17 cellular contexts compared by ENCODE assay signal in the genomic region with DNA sequence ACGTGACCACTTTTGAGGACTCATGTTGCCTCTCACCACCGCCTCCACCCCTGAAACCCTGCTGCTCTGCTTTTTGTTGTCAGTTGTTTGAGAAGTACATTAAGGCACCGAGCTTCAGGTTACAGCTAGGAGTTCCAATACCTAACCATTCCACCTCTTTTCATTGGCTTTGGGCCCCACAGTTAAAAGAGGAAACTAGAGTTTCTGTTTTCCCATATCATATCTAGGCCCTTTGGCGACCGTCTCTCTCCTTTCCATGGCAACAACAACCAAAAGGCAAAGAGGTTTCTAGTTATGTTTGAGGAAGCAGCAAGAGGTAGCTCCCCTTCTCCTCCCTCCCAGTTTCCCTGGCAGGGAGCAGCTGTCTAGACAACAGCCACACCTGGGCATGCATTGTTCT. TPM values are rescaled to one million over a fixed set of nuclear protein-coding genes. Genes with fewer than 3 reads are reported as not detected.
DNase-seq lines count a peak whose midpoint lies in the region; ATAC-seq, FAIRE-seq and TF ChIP-seq lines count a peak whose summit lies in the region.
"Had no signal": no experiment of that assay in that cellular context is flagged by ENCODE, and none has a peak within 500 bp of the region (broad histone marks: within the 10 kb centered on the region; RNA-seq: fewer than 3 reads in every experiment).

No MANE protein-coding gene starts in this region.

- CTCF ChIA-PET in K562 (lab: Yijun Ruan, JAX; ENCODE audit: low intra/inter-chr PET ratio), result no interaction called here

- H3K27me3 ChIP-seq in K562 (ENCODE audit: control insufficient read depth in 2 of 2, insufficient read depth in 2 of 2, low read length in 2 of 2), result peaks cover 3% of the 10 kb centered on the region in 2 experiments; a peak in 4 of 5 replicates

- intact Hi-C loops in K562 (cut with micrococcal nuclease), result no loop called here

- ATAC-seq in K562 (peak; percentile 62), GM18909 (IDR thresholded peaks at IDR 0.05; ENCODE audit: poor library complexity, unreplicated experiment) (no peak), HG02870 (IDR thresholded peaks at IDR 0.05; ENCODE audit: unreplicated experiment) (no peak)
- ATAC-seq: activated naive CD8-positive, alpha-beta T cell treated with anti-CD3 and anti-CD28 coated beads, Interleukin-2, amount 50 U/mL, for 24 hours; mucosa of descending colon; Right ventricle myocardium inferior had no signal

- H3K4me2 ChIP-seq in K562 (ENCODE audit: insufficient read depth, low read length), result peak overlapping the region; percentile 38

- H3K4me1 ChIP-seq in K562 (replicated peaks in 1 of 2; ENCODE audit: control insufficient read depth in 2 of 2, insufficient read depth in 2 of 2, low read length in 2 of 2), result peaks cover 18 to 34% of the 10 kb centered on the region in 2 experiments
- H3K4me1 ChIP-seq: prostate gland had no signal

- in situ Hi-C loops in K562 (cut with MboI), result no loop called here

- H3K9me1 ChIP-seq in K562 (ENCODE audit: control insufficient read depth, insufficient read depth, low read length), result no peaks in the 10 kb centered on the region

- H3K4me3 ChIP-seq in K562, result no peak overlapping the region
- H3K4me3 ChIP-seq: mucosa of descending colon, prostate gland had no signal

- peak; percentile 97 for DNase-seq in DMS153 (lab: John Stamatoyannopoulos, UW)
- DNase-seq in NCI-H1092 (lab: John Stamatoyannopoulos, UW), result peak; percentile 83
- DNase-seq in NCI-H2227 treated with DMSO at 0.1 percent for 48 hours (lab: John Stamatoyannopoulos, UW), result peak; percentile 67
- DNase-seq in K562 (ENCODE audit: extremely low read depth in 1 of 4, low spot score in 3 of 4), result peak in 2 of 4 experiments; percentile 35 to 59
- DNase-seq in COLO829 (ENCODE audit: low spot score), result no peak
- no peak for DNase-seq in NCI-H526 treated with DMSO at 0.1 percent for 48 hours (lab: John Stamatoyannopoulos, UW)
- DNase-seq: activated naive CD8-positive, alpha-beta T cell treated with anti-CD3 and anti-CD28 coated beads, Interleukin-2, amount 50 U/mL, for 24 hours; activated T-cell treated with anti-CD3 and anti-CD28 coated beads for 4 hours; DND-41; HCEC 1CT; mucosa of descending colon; NCI-H446; WERI-Rb-1 had no signal

- TF ChIP-seq RAD21 in K562 (CRISPR knock-in tag; conservative IDR thresholded peaks at IDR 0.05 in 1 of 2, IDR thresholded peaks at IDR 0.05 in 1 of 2), result no peak

- peak; percentile 44 for FAIRE-seq in K562 (lab: Jason Lieb, UNC)

- no TSS peak for BruUV-seq in K562 (replicated peaks; lab: Mats Ljungman, UMichigan)

- no peaks in the 10 kb centered on the region for H3K9me3 ChIP-seq in K562 (replicated peaks; ENCODE audit: control insufficient read depth, insufficient read depth, low read depth, low read length)
- H3K9me3 ChIP-seq: mucosa of descending colon, prostate gland had no signal

- no peaks in the 10 kb centered on the region for H3K36me3 ChIP-seq in K562 (ENCODE audit: control insufficient read depth, insufficient read depth, low read length)
- H3K36me3 ChIP-seq: prostate gland, WERI-Rb-1 had no signal

- peak overlapping the region in 1 of 2 experiments; percentile 7; a peak in 1 of 4 replicates for H3K9ac ChIP-seq in K562 (ENCODE audit: insufficient read depth in 1 of 2, low read depth in 2 of 2, low read length in 2 of 2)

- peak overlapping the region; percentile 83 for H2AFZ ChIP-seq in K562 (ENCODE audit: low read depth, low read length)

- POLR2A ChIA-PET in K562 (lab: Yijun Ruan, JAX), result interaction anchor here (0.9 to 2.4 kb wide), 5 partner anchors 9 to 48 kb away, joined by 4 to 7 read pairs (median 6); a partner anchor contains a TSS

- peak overlapping the region; percentile 22; the same call in 2 of the 3 replicates for H3K27ac ChIP-seq in K562 (ENCODE audit: extremely low read depth, low read depth, low read length)
- H3K27ac ChIP-seq: prostate gland, WERI-Rb-1 had no signal

- TF ChIP-seq POLR2A in K562 (conservative IDR thresholded peaks at IDR 0.05), result no peak

- WGBS in K562 (ENCODE audit: insufficient coverage, low coverage, missing lambda C conversion rate), result 2% methylated on average over 5 of the region's 5 CpGs

- TF ChIP-seq CTCF in K562 (IDR thresholded peaks at IDR 0.05 in 2 of 3, conservative IDR thresholded peaks at IDR 0.05 in 1 of 3; ENCODE audit: insufficient read depth in 2 of 3, low read depth in 1 of 3, low read length in 3 of 3), result no peak

- no peaks in the 10 kb centered on the region for H3K79me2 ChIP-seq in K562 (ENCODE audit: control insufficient read depth, insufficient read depth, low read length)

- no peak for TF ChIP-seq EP300 in K562 (IDR thresholded peaks at IDR 0.05; ENCODE audit: low read length)

- no peaks in the 10 kb centered on the region for H4K20me1 ChIP-seq in K562 (replicated peaks; ENCODE audit: control insufficient read depth, insufficient read depth, low read length)

RNA-seq across cellular contexts. Expression of a gene that starts 5.9 kb away (rescaled TPM):
- total RNA-seq in K562 (2011; cell fraction: chromatin; rRNA removed; ENCODE audit: low replicate concordance), result not detected in 2 replicates
- not detected in 2 replicates for total RNA-seq in K562 (2011; cell fraction: nucleolus; rRNA removed)
- total RNA-seq in K562 (2011; cell fraction: nucleoplasm; rRNA removed), result not detected in 2 replicates
- total RNA-seq in K562 (2014; rRNA removed) (0.12 and 0.14 TPM in 2 replicates), K562 (2014; rRNA removed; fragmentation: Illumina TruSeq; extraction: Trizol) (0.07 TPM in 1 of 2 replicates, not detected in the other), K562 (2015; rRNA removed; fragmentation: Illumina TruSeq; extraction: Trizol) (0.08 TPM in 1 of 2 replicates, not detected in the other), K562 (2021) (0.07 TPM in 1 of 2 replicates, not detected in the other)
- polyA plus RNA-seq in K562 (2011; rRNA removed) (not detected in 2 replicates), K562 (2014; fragmentation: Illumina TruSeq; extraction: Trizol) (0.07 TPM in 1 of 2 replicates, not detected in the other), K562 (2014; fragmentation: Nextera tagmentation; extraction: Ambion mirVana) (not detected), K562 (2014; rRNA removed) (0.07 TPM in 1 of 2 replicates, not detected in the other)
- polyA plus RNA-seq in K562 (2011; cell fraction: cytosol; rRNA removed), result 0.04 TPM in 1 of 2 replicates, not detected in the other
- polyA plus RNA-seq in K562 (2011; cell fraction: nucleus; rRNA removed), result 0.04 TPM in 1 of 2 replicates, not detected in the other
- 0.07 and 0.08 TPM in 2 replicates for polyA plus RNA-seq in K562 (2012)
- not detected in 2 replicates for polyA minus RNA-seq in K562 (2011; rRNA and poly(A)+ RNA removed)
- not detected in 2 replicates for polyA minus RNA-seq in K562 (2011; cell fraction: cytosol; rRNA and poly(A)+ RNA removed)
- not detected in 2 replicates for polyA minus RNA-seq in K562 (2011; cell fraction: nucleus; rRNA and poly(A)+ RNA removed)

RNA-seq across cellular contexts. Expression of a gene that starts 20.9 kb away (rescaled TPM):
- 64.2 and 113 TPM in 2 replicates for total RNA-seq in K562 (2011; cell fraction: chromatin; rRNA removed; ENCODE audit: low replicate concordance)
- total RNA-seq in K562 (2011; cell fraction: nucleolus; rRNA removed), result 40.4 and 44.0 TPM in 2 replicates
- total RNA-seq in K562 (2011; cell fraction: nucleoplasm; rRNA removed), result 64.8 and 79.1 TPM in 2 replicates
- total RNA-seq in K562 (2014; rRNA removed), result 7.9 and 10.4 TPM in 2 replicates
- 6.0 and 6.9 TPM in 2 replicates for total RNA-seq in K562 (2014; rRNA removed; fragmentation: Illumina TruSeq; extraction: Trizol)
- 7.4 and 7.5 TPM in 2 replicates for total RNA-seq in K562 (2015; rRNA removed; fragmentation: Illumina TruSeq; extraction: Trizol)
- 15.7 and 17.7 TPM in 2 replicates for total RNA-seq in K562 (2021)
- polyA plus RNA-seq in K562 (2011; rRNA removed), result 8.5 and 16.5 TPM in 2 replicates
- polyA plus RNA-seq in K562 (2011; cell fraction: cytosol; rRNA removed), result 14.3 and 15.1 TPM in 2 replicates
- polyA plus RNA-seq in K562 (2011; cell fraction: nucleus; rRNA removed), result 72.5 and 78.3 TPM in 2 replicates
- 16.7 and 21.4 TPM in 2 replicates for polyA plus RNA-seq in K562 (2012)
- 22.6 and 25.6 TPM in 2 replicates for polyA plus RNA-seq in K562 (2014; fragmentation: Illumina TruSeq; extraction: Trizol)
- 1 to 10 TPM; 1.1 to 1.5 TPM for polyA plus RNA-seq in K562 (2014; fragmentation: Nextera tagmentation; extraction: Ambion mirVana)
- 14.3 and 16.2 TPM in 2 replicates for polyA plus RNA-seq in K562 (2014; rRNA removed)
- 6.3 and 7.1 TPM in 2 replicates for polyA minus RNA-seq in K562 (2011; rRNA and poly(A)+ RNA removed)
- 10.6 and 12.4 TPM in 2 replicates for polyA minus RNA-seq in K562 (2011; cell fraction: cytosol; rRNA and poly(A)+ RNA removed)
- 10.9 and 17.9 TPM in 2 replicates for polyA minus RNA-seq in K562 (2011; cell fraction: nucleus; rRNA and poly(A)+ RNA removed)

RNA-seq across cellular contexts. Expression of a gene that starts 30.1 kb away (rescaled TPM):
- total RNA-seq in K562 (2011; cell fraction: chromatin; rRNA removed; ENCODE audit: low replicate concordance), result 0.25 and 1.3 TPM in 2 replicates
- 0.39 and 0.83 TPM in 2 replicates for total RNA-seq in K562 (2011; cell fraction: nucleolus; rRNA removed)
- 0.59 and 0.99 TPM in 2 replicates for total RNA-seq in K562 (2011; cell fraction: nucleoplasm; rRNA removed)
- total RNA-seq in K562 (2014; rRNA removed) (0.05 TPM in 1 of 2 replicates, not detected in the other), K562 (2014; rRNA removed; fragmentation: Illumina TruSeq; extraction: Trizol) (0.11 and 0.35 TPM in 2 replicates), K562 (2015; rRNA removed; fragmentation: Illumina TruSeq; extraction: Trizol) (0.08 and 0.14 TPM in 2 replicates), K562 (2021) (0.09 and 0.20 TPM in 2 replicates)
- polyA plus RNA-seq in K562 (2011; rRNA removed) (0.14 and 0.26 TPM in 2 replicates), K562 (2014; fragmentation: Illumina TruSeq; extraction: Trizol) (0.06 and 0.09 TPM in 2 replicates), K562 (2014; fragmentation: Nextera tagmentation; extraction: Ambion mirVana) (under 1 TPM; 0.08 TPM), K562 (2014; rRNA removed) (0.01 and 0.65 TPM in 2 replicates)
- polyA plus RNA-seq in K562 (2011; cell fraction: cytosol; rRNA removed), result 0.04 and 0.09 TPM in 2 replicates
- polyA plus RNA-seq in K562 (2011; cell fraction: nucleus; rRNA removed), result 0.60 and 0.87 TPM in 2 replicates
- 0.14 and 0.21 TPM in 2 replicates for polyA plus RNA-seq in K562 (2012)
- 0.06 TPM in 1 of 2 replicates, not detected in the other for polyA minus RNA-seq in K562 (2011; rRNA and poly(A)+ RNA removed)
- not detected in 2 replicates for polyA minus RNA-seq in K562 (2011; cell fraction: cytosol; rRNA and poly(A)+ RNA removed)
- 0.13 TPM in 1 of 2 replicates, not detected in the other for polyA minus RNA-seq in K562 (2011; cell fraction: nucleus; rRNA and poly(A)+ RNA removed)

RNA-seq across cellular contexts. Expression of a gene that starts 34.3 kb away (rescaled TPM):
- total RNA-seq in K562 (2011; cell fraction: chromatin; rRNA removed; ENCODE audit: low replicate concordance), result 6.2 and 12.7 TPM in 2 replicates
- 9.2 and 11.2 TPM in 2 replicates for total RNA-seq in K562 (2011; cell fraction: nucleolus; rRNA removed)
- 8.9 and 9.3 TPM in 2 replicates for total RNA-seq in K562 (2011; cell fraction: nucleoplasm; rRNA removed)
- total RNA-seq in K562 (2014; rRNA removed), result 6.8 and 9.9 TPM in 2 replicates
- total RNA-seq in K562 (2014; rRNA removed; fragmentation: Illumina TruSeq; extraction: Trizol), result 4.5 and 5.5 TPM in 2 replicates
- total RNA-seq in K562 (2015; rRNA removed; fragmentation: Illumina TruSeq; extraction: Trizol), result 4.2 and 5.2 TPM in 2 replicates
- total RNA-seq in K562 (2021), result 6.1 and 7.2 TPM in 2 replicates
- polyA plus RNA-seq in K562 (2011; rRNA removed), result 10.0 and 11.4 TPM in 2 replicates
- 12.3 and 14.2 TPM in 2 replicates for polyA plus RNA-seq in K562 (2011; cell fraction: cytosol; rRNA removed)
- 23.3 and 33.1 TPM in 2 replicates for polyA plus RNA-seq in K562 (2011; cell fraction: nucleus; rRNA removed)
- polyA plus RNA-seq in K562 (2012), result 7.8 and 14.5 TPM in 2 replicates
- polyA plus RNA-seq in K562 (2014; fragmentation: Illumina TruSeq; extraction: Trizol), result 7.6 and 8.3 TPM in 2 replicates
- polyA plus RNA-seq in K562 (2014; fragmentation: Nextera tagmentation; extraction: Ambion mirVana), result 1 to 10 TPM; 2.1 to 3.1 TPM
- 7.8 and 10.7 TPM in 2 replicates for polyA plus RNA-seq in K562 (2014; rRNA removed)
- 2.7 and 3.4 TPM in 2 replicates for polyA minus RNA-seq in K562 (2011; rRNA and poly(A)+ RNA removed)
- polyA minus RNA-seq in K562 (2011; cell fraction: cytosol; rRNA and poly(A)+ RNA removed), result 2.9 and 5.9 TPM in 2 replicates
- 2.7 and 3.3 TPM in 2 replicates for polyA minus RNA-seq in K562 (2011; cell fraction: nucleus; rRNA and poly(A)+ RNA removed)

RNA-seq across cellular contexts. Expression of a gene that starts 38.7 kb away (rescaled TPM):
- 12.2 and 19.4 TPM in 2 replicates for total RNA-seq in K562 (2011; cell fraction: chromatin; rRNA removed; ENCODE audit: low replicate concordance)
- 6.8 and 8.4 TPM in 2 replicates for total RNA-seq in K562 (2011; cell fraction: nucleolus; rRNA removed)
- 14.8 and 21.1 TPM in 2 replicates for total RNA-seq in K562 (2011; cell fraction: nucleoplasm; rRNA removed)
- total RNA-seq in K562 (2014; rRNA removed) (13.2 and 18.8 TPM in 2 replicates), K562 (2014; rRNA removed; fragmentation: Illumina TruSeq; extraction: Trizol) (16.9 and 18.1 TPM in 2 replicates), K562 (2015; rRNA removed; fragmentation: Illumina TruSeq; extraction: Trizol) (18.5 and 18.6 TPM in 2 replicates), K562 (2021) (18.9 and 21.2 TPM in 2 replicates)
- polyA plus RNA-seq in K562 (2011; rRNA removed) (60.0 and 60.3 TPM in 2 replicates), K562 (2014; fragmentation: Illumina TruSeq; extraction: Trizol) (24.6 and 26.3 TPM in 2 replicates), K562 (2014; fragmentation: Nextera tagmentation; extraction: Ambion mirVana) (10 to 100 TPM; 42.3 to 52.7 TPM), K562 (2014; rRNA removed) (21.7 and 23.4 TPM in 2 replicates)
- polyA plus RNA-seq in K562 (2011; cell fraction: cytosol; rRNA removed), result 22.5 and 45.5 TPM in 2 replicates
- 18.3 and 30.9 TPM in 2 replicates for polyA plus RNA-seq in K562 (2011; cell fraction: nucleus; rRNA removed)
- polyA plus RNA-seq in K562 (2012), result 26.1 and 28.8 TPM in 2 replicates
- polyA minus RNA-seq in K562 (2011; rRNA and poly(A)+ RNA removed), result 18.8 and 21.3 TPM in 2 replicates
- 10.7 and 11.7 TPM in 2 replicates for polyA minus RNA-seq in K562 (2011; cell fraction: cytosol; rRNA and poly(A)+ RNA removed)
- 5.0 and 6.7 TPM in 2 replicates for polyA minus RNA-seq in K562 (2011; cell fraction: nucleus; rRNA and poly(A)+ RNA removed)

Comparison
In these comparisons a context has a peak if more than half of its experiments do, and no peak if none do; other contexts are left out.
1. DNase-seq: peak in DMS153 (single experiment), NCI-H1092 (single experiment) and NCI-H2227 treated with DMSO at 0.1 percent for 48 hours (single experiment); none in COLO829 (single experiment) and NCI-H526 treated with DMSO at 0.1 percent for 48 hours (single experiment).